8 cellular contexts compared by ENCODE assay signal in genomic region chr9:92293452-92294296, GRCh38. TPM values are rescaled to one million over a fixed set of nuclear protein-coding genes. Genes with fewer than 3 reads are reported as not detected.
DNase-seq lines count a peak whose midpoint lies in the region; ATAC-seq and TF ChIP-seq lines count a peak whose summit lies in the region.

IARS1 (minus strand) TSS chr9:92293697; CDS start chr9:92289419, 4,278 bp downstream.

- ATAC-seq in HG02763 (IDR thresholded peaks at IDR 0.05; ENCODE audit: unreplicated experiment) (peak; percentile 98), Right ventricle myocardium inferior (peak; percentile 100)

- peaks cover 5% of the 10 kb centered on the region for H3K4me1 ChIP-seq in ovary (ENCODE audit: insufficient read depth)
- peaks cover 13 to 16% of the 10 kb centered on the region in 2 donors for H3K4me1 ChIP-seq in thyroid gland

- H3K27me3 ChIP-seq in ovary (no peaks in the 10 kb centered on the region), thyroid gland (no peaks in the 10 kb centered on the region)

- peak within 1 kb of the TSS; percentile 78 for H3K4me3 ChIP-seq in ovary
- peak within 1 kb of the TSS; percentile 32 to 60 (median 48) for H3K4me3 ChIP-seq in thyroid gland (replicated peaks in 1 of 3)

- TF ChIP-seq CTCF in GM12874 (IDR thresholded peaks at IDR 0.05; ENCODE audit: insufficient read depth, low read depth, low read length): peak; percentile 50
- TF ChIP-seq CTCF in ovary (IDR thresholded peaks at IDR 0.05): peak in 1 of 3 donors; percentile 35
- peak in 1 of 6 experiments; percentile 20 for TF ChIP-seq CTCF in thyroid gland (IDR thresholded peaks at IDR 0.05)

- H3K27ac ChIP-seq in ovary: peak within 1 kb of the TSS in 1 of 2 donors; percentile 57
- H3K27ac ChIP-seq in thyroid gland: peak within 1 kb of the TSS in 2 of 3 donors; percentile 33 to 46

- intact Hi-C loops in Right ventricle myocardium inferior (cut with DNase I): loop anchor here (1.0 to 10.0 kb wide), 3 partner anchors 32 to 159 kb away; partner anchors contain the start of genes CENPP and NOL8
- intact Hi-C loops in ovary (cut with DNase I): loop anchor here in 1 of 4 donors (2.0 to 10.0 kb wide), 2 partner anchors 31 to 149 kb away; partner anchors contain the start of genes CENPP and NOL8
- intact Hi-C loops in thyroid gland (cut with DNase I): no loop called here

- no peak for TF ChIP-seq EP300 in ovary (IDR thresholded peaks at IDR 0.05)

- no peaks in the 10 kb centered on the region for H3K9me3 ChIP-seq in ovary
- no peaks in the 10 kb centered on the region for H3K9me3 ChIP-seq in thyroid gland

- TF ChIP-seq POLR2A in ovary (IDR thresholded peaks at IDR 0.05) (peak; percentile 64), thyroid gland (IDR thresholded peaks at IDR 0.05) (peak in 1 of 2 donors; percentile 73)

- DNase-seq in NCI-H1417 (lab: John Stamatoyannopoulos, UW) (peak; percentile 95 to 99 (median 99)), SW 1271 (lab: John Stamatoyannopoulos, UW) (peak; percentile 93 to 96), Right ventricle myocardium inferior (ENCODE audit: missing footprints) (peak; percentile 99), ovary (peak; percentile 97 to 100 (median 99)), thyroid gland (peak; percentile 97 to 98)
- peak; percentile 98 for DNase-seq in activated naive CD8-positive, alpha-beta T cell treated with anti-CD3 and anti-CD28 coated beads, Interleukin-2, amount 50 U/mL, for 16 hours (ENCODE audit: low read depth, low spot score)

- H3K36me3 ChIP-seq in ovary (no peaks in the 10 kb centered on the region), thyroid gland (peaks cover 12 to 18% of the 10 kb centered on the region in 2 donors)

- 0 to 1% (median 0%) methylated on average over 62 to 63 of the region's 63 CpGs for WGBS in ovary, 3 donors
- WGBS in thyroid gland, 2 donors: 1% methylated on average over 28 to 61 of the region's 63 CpGs

RNA-seq across cellular contexts. Expression of gene IARS1, which starts in this region (rescaled TPM):
- total RNA-seq in Right ventricle myocardium inferior (54.7 TPM), ovary (100 to 1,000 TPM in 1 of 7 donors, 10 to 100 TPM in 6; 44.4 to 281 (median 64.8) TPM), thyroid gland (100 to 1,000 TPM in 2 of 4 donors, 10 to 100 TPM in 2; 85.2 to 317 (median 110) TPM)
- polyA plus RNA-seq in ovary: 10 to 100 TPM; 16.0 to 55.8 TPM
